In the genomic region with DNA sequence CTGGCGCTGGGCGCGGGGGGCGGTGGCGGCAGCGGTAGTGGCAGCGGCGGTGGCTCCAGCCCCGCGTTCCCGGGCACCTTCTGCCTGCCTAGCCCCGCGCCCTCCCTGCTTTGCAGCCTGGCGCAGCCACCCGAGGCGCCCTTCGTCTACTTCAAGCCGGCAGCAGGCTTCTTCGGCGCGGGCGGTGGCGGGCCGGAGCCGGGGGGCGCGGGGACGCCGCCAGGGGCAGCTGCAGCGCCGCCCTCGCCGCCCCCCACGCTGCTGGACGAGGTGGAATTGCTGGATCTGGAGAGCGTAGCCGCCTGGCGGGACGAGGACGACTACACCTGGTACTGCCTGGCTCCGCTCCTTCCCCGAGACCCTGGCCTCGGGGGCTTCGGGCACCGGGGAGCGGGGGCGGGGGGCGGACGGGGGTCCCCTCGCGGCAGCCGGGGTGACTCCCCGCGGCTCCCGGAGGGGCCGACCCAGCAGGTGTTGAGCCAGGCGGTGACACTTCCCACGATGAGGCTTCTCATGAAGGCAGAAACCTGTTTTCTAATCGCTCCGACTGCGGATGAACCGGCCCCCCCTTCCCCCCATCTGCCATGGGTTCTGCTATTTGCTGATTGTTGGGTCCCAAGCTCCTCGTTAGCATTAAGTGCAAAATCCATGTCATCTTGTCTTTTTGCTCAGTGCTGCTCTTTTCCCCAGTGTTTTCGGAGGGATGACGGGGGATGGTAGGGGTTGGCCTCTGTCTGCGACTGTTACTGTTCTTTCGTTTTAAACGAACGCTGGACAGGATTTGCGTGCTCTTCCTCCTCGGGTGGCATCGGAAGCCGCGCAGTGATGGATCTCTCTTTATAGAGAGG, we compare ENCODE assay signal across 8 cellular contexts. TPM values are rescaled to one million over a fixed set of nuclear protein-coding genes. Genes with fewer than 3 reads are reported as not detected.
DNase-seq lines count a peak whose midpoint lies in the region; ATAC-seq, FAIRE-seq and TF ChIP-seq lines count a peak whose summit lies in the region.

No MANE protein-coding gene starts in this region.

- H3K9me1 ChIP-seq in keratinocyte (ENCODE audit: control insufficient read depth, extremely low read depth, insufficient read depth, low read length) = no peaks in the 10 kb centered on the region

- dilution Hi-C loops in mammary epithelial cell (cut with HindIII; ENCODE audit: low sequenced_read_pairs) = no loop called here
- dilution Hi-C loops in keratinocyte (cut with MboI; ENCODE audit: extremely low pct_ligation_motif_present, low sequenced_read_pairs) = no loop called here

- H3K9ac ChIP-seq in Karpas-422 (ENCODE audit: low read length) = peak overlapping the region; percentile 62
- no peak overlapping the region for H3K9ac ChIP-seq in mammary epithelial cell (ENCODE audit: insufficient read depth, low read length)
- no peak overlapping the region for H3K9ac ChIP-seq in keratinocyte (ENCODE audit: control insufficient read depth, extremely low read depth, insufficient read depth, low read length)

- intact Hi-C loops in mammary epithelial cell (cut with micrococcal nuclease) = no loop called here

- 1% methylated on average over 14 of the region's 74 CpGs for WGBS in mammary epithelial cell (ENCODE audit: low coverage, missing lambda C conversion rate)

- ATAC-seq in GM21723 (IDR thresholded peaks at IDR 0.05; ENCODE audit: unreplicated experiment) = peak; percentile 35

- peak overlapping the region; percentile 92 for H3K4me2 ChIP-seq in Karpas-422 (ENCODE audit: low read depth, low read length, poor library complexity, severe bottlenecking)
- H3K4me2 ChIP-seq in mammary epithelial cell (ENCODE audit: insufficient read depth, low read depth, low read length) = peak overlapping the region; percentile 89
- H3K4me2 ChIP-seq in keratinocyte (ENCODE audit: control insufficient read depth, extremely low read depth, insufficient read depth, low read depth, low read length) = peak overlapping the region; percentile 91

- H3K36me3 ChIP-seq in Karpas-422 (ENCODE audit: insufficient read depth, low read length) = no peaks in the 10 kb centered on the region
- H3K36me3 ChIP-seq in WERI-Rb-1 = peaks cover 4% of the 10 kb centered on the region; the same call in 1 of the 2 replicates
- no peaks in the 10 kb centered on the region for H3K36me3 ChIP-seq in mammary epithelial cell (ENCODE audit: insufficient read depth, low read length)
- no peaks in the 10 kb centered on the region for H3K36me3 ChIP-seq in keratinocyte (ENCODE audit: control insufficient read depth in 2 of 2, extremely low read depth in 1 of 2, insufficient read depth in 2 of 2, low read length in 2 of 2)

- no peak for FAIRE-seq in keratinocyte (lab: Jason Lieb, UNC)

- H4K20me1 ChIP-seq in Karpas-422 (ENCODE audit: insufficient read depth, low read depth, low read length) = no peaks in the 10 kb centered on the region
- peaks cover 2% of the 10 kb centered on the region for H4K20me1 ChIP-seq in mammary epithelial cell (ENCODE audit: insufficient read depth, low read length)
- H4K20me1 ChIP-seq in keratinocyte (ENCODE audit: control insufficient read depth, extremely low read depth, insufficient read depth, low read length) = peaks cover 6% of the 10 kb centered on the region

- DNase-seq in G401 (ENCODE audit: low spot score) (peak; percentile 73), Karpas-422 (peak; percentile 64), WERI-Rb-1 (peak; percentile 68), mammary epithelial cell (no peak), keratinocyte (ENCODE audit: low read depth, low spot score) (no peak), RWPE1 (ENCODE audit: low spot score) (no peak)
- DNase-seq in stimulated activated CD4-positive, alpha-beta T cell treated with anti-CD3 and anti-CD28 coated beads, Interleukin-12 subunit alpha, Interleukin-12 subunit beta, amount 100 ng/mL, for 4 hours = peak; percentile 24

- CTCF ChIA-PET in mammary epithelial cell (lab: Charles Lee; ENCODE audit: low non-redundant PET) = no interaction called here
- CTCF ChIA-PET in RWPE1 (lab: Yijun Ruan, JAX) = interaction anchor here (0.6 kb wide), 1 partner anchor 43 kb away, joined by 3 read pairs; no protein-coding TSS in a partner anchor

- H3K9me2 ChIP-seq in Karpas-422 (replicated peaks; ENCODE audit: insufficient read depth, low read length) = no peaks in the 10 kb centered on the region

- POLR2A ChIA-PET in RWPE1 (lab: Yijun Ruan, JAX; ENCODE audit: low non-redundant PET) = no interaction called here

- H3K9me3 ChIP-seq in Karpas-422 (ENCODE audit: low read length) = no peaks in the 10 kb centered on the region
- H3K9me3 ChIP-seq in WERI-Rb-1 (ENCODE audit: severe bottlenecking) = no peaks in the 10 kb centered on the region
- H3K9me3 ChIP-seq in mammary epithelial cell (replicated peaks; ENCODE audit: insufficient read depth, low read length) = no peaks in the 10 kb centered on the region
- H3K9me3 ChIP-seq in keratinocyte (ENCODE audit: control insufficient read depth, low read depth, low read length) = no peaks in the 10 kb centered on the region

- peaks cover 18% of the 10 kb centered on the region for H3K4me1 ChIP-seq in Karpas-422 (ENCODE audit: low read length)
- peaks cover 9% of the 10 kb centered on the region for H3K4me1 ChIP-seq in mammary epithelial cell (ENCODE audit: insufficient read depth, low read length)
- H3K4me1 ChIP-seq in keratinocyte (ENCODE audit: control insufficient read depth, extremely low read depth, insufficient read depth, low read length) = peaks cover 2% of the 10 kb centered on the region

- H3K27ac ChIP-seq in Karpas-422 (ENCODE audit: low read length) (no peak overlapping the region), WERI-Rb-1 (peak overlapping the region; percentile 82), mammary epithelial cell (ENCODE audit: insufficient read depth, low read depth, low read length) (no peak overlapping the region), keratinocyte (ENCODE audit: control insufficient read depth, insufficient read depth, low read length) (no peak overlapping the region), RWPE1 (no peak overlapping the region)

- H2AFZ ChIP-seq in Karpas-422 (ENCODE audit: low read length) (peak overlapping the region; percentile 92), mammary epithelial cell (ENCODE audit: low read depth, low read length) (peak overlapping the region; percentile 79), keratinocyte (ENCODE audit: control insufficient read depth, low read length) (peak overlapping the region; percentile 13)

- in situ Hi-C loops in G401 (cut with HindIII; ENCODE audit: low sequenced_read_pairs) = no loop called here
- in situ Hi-C loops in mammary epithelial cell (cut with MboI; ENCODE audit: low sequenced_read_pairs in 2 of 2) = no loop called here

- H3K79me2 ChIP-seq in Karpas-422 (ENCODE audit: low read length) (no peaks in the 10 kb centered on the region), mammary epithelial cell (ENCODE audit: insufficient read depth, low read length) (no peaks in the 10 kb centered on the region), keratinocyte (ENCODE audit: control insufficient read depth, insufficient read depth, low read length) (no peaks in the 10 kb centered on the region)

- no TSS peak for BruUV-seq in mammary epithelial cell (replicated peaks; lab: Mats Ljungman, UMichigan)

- H3K27me3 ChIP-seq in Karpas-422 (ENCODE audit: low read length) (no peaks in the 10 kb centered on the region), WERI-Rb-1 (ENCODE audit: insufficient read depth, low read depth, severe bottlenecking) (no peaks in the 10 kb centered on the region), mammary epithelial cell (ENCODE audit: insufficient read depth, low read length) (peaks cover 33% of the 10 kb centered on the region), keratinocyte (ENCODE audit: control insufficient read depth, extremely low read depth, insufficient read depth, low read length) (peaks cover 44% of the 10 kb centered on the region)

- TF ChIP-seq CTCF in WERI-Rb-1 (IDR thresholded peaks at IDR 0.05; ENCODE audit: low read depth, low read length) (0 out of 2 replicates have a peak, but pooled peaks have one; percentile 14), mammary epithelial cell (conservative IDR thresholded peaks at IDR 0.05 in 1 of 2, IDR thresholded peaks at IDR 0.05 in 1 of 2; ENCODE audit: extremely low read depth in 1 of 2, insufficient read depth in 1 of 2, low read depth in 1 of 2, low read length in 2 of 2) (no peak), keratinocyte (optimal IDR thresholded peaks at IDR 0.05 in 1 of 3, IDR thresholded peaks at IDR 0.05 in 1 of 3, conservative IDR thresholded peaks at IDR 0.05 in 1 of 3; ENCODE audit: extremely low read depth in 1 of 3, insufficient read depth in 2 of 3, low read length in 3 of 3) (no peak), RWPE1 (conservative IDR thresholded peaks at IDR 0.05; ENCODE audit: low read depth) (no peak)

- peak overlapping the region; percentile 77 for H3K4me3 ChIP-seq in Karpas-422 (ENCODE audit: low read length)
- H3K4me3 ChIP-seq in WERI-Rb-1 (ENCODE audit: low read depth, low read length) = peak overlapping the region; percentile 83
- H3K4me3 ChIP-seq in mammary epithelial cell (replicated peaks in 1 of 3; ENCODE audit: insufficient read depth in 1 of 3, low read depth in 2 of 3, low read length in 3 of 3) = peak overlapping the region; percentile 16 to 27 (median 25)
- peak overlapping the region in 2 of 3 experiments; percentile 58 to 67 for H3K4me3 ChIP-seq in keratinocyte (ENCODE audit: control insufficient read depth in 2 of 3, extremely low read depth in 1 of 3, insufficient read depth in 2 of 3, low read depth in 1 of 3, low read length in 3 of 3)

RNA-seq across cellular contexts. Expression of a gene that starts 0.9 kb away (rescaled TPM):
- total RNA-seq in G401 (2014; rRNA removed; shearing (Covaris generic)) = 0.24 TPM in 1 of 2 replicates, not detected in the other
- 4.4 and 7.1 TPM in 2 replicates for total RNA-seq in Karpas-422 (2014; rRNA removed; shearing (Covaris generic); ENCODE audit: low replicate concordance)
- not detected for total RNA-seq in mammary epithelial cell
- polyA plus RNA-seq in mammary epithelial cell (not detected), keratinocyte (not detected in 3 replicates)
- polyA minus RNA-seq in mammary epithelial cell (not detected), keratinocyte (not detected in 3 replicates)
- not detected for polyA plus RNA-seq in keratinocyte (2011; ENCODE audit: low read depth)
- not detected in 2 replicates for polyA plus RNA-seq in keratinocyte (2011; cell fraction: cytosol; rRNA removed)
- polyA plus RNA-seq in keratinocyte (2011; cell fraction: nucleus; rRNA removed) = not detected in 2 replicates
- not detected in 2 replicates for polyA plus RNA-seq in keratinocyte (2012; ENCODE audit: low replicate concordance)
- not detected for polyA minus RNA-seq in keratinocyte (2011; cell fraction: cytosol; rRNA and poly(A)+ RNA removed)
- polyA minus RNA-seq in keratinocyte (2011; cell fraction: nucleus; rRNA and poly(A)+ RNA removed) = not detected in 2 replicates

Comparison
In these comparisons a context has a peak if more than half of its experiments do, and no peak if none do; other contexts are left out.
1. DNase-seq: peak in G401 (single experiment), Karpas-422 (single experiment), WERI-Rb-1 (single experiment) and stimulated activated CD4-positive, alpha-beta T cell treated with anti-CD3 and anti-CD28 coated beads, Interleukin-12 subunit alpha, Interleukin-12 subunit beta, amount 100 ng/mL, for 4 hours (single experiment); none in mammary epithelial cell (single experiment), keratinocyte (single experiment) and RWPE1 (single experiment).
2. H2AFZ ChIP-seq: peak in every context shown above with its lines; median percentile 92 in Karpas-422; 79 in mammary epithelial cell; 13 in keratinocyte.
3. H3K4me3 ChIP-seq: peak in every context shown above with its lines; median percentile 83 in WERI-Rb-1; 77 in Karpas-422; 62 in keratinocyte; 25 in mammary epithelial cell.
4. Peak in every context shown above with its lines, with median percentiles within 50 percentile points of each other: H3K4me2 ChIP-seq.